1 cellular context compared by ENCODE assay signal in the genomic region with DNA sequence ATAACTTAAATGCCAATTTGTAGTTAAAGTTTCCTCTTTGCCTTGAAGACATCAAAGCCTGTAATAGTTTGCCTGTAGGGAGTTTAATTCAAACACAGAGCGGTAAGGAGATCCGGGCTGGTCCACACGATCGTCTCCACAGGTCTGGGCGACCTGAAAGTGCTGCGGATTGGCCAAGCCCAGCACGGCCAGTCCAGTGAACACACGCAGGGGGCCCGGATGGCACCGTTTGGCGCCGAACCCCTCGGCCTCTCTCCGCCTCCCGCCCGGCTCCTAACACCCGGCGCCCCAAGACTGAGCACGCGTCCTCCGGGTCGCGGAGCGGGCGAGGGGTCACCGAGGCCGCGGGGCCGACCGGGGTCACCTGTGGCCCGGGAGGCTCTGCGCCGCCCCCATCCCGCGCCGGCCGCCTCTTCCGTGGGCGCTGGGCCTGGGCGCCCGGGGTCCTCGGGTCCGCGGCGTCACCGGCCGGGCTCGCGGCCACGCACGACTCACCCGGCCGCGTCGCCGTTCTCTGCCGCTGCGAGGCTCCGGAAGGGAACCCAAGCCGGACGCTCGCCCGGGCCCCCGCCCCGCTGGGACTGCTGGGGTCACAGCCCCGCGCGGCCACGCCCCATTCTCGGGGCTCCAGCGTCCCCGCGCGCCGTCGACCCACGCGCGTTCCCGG.
TF ChIP-seq lines count a peak whose summit lies in the region.

No MANE protein-coding gene starts in this region.

TF ChIP-seq in HepG2, 621 proteins besides CTCF, POLR2A, EP300 and RAD21 (continues in another document):
- TF ChIP-seq NFKB2 (CRISPR knock-in tag; IDR thresholded peaks at IDR 0.05; ENCODE audit: borderline replicate concordance): 0 out of 2 replicates have a peak, but pooled peaks have one; percentile 17
- no peak for TF ChIP-seq ZNF569 (CRISPR knock-in tag; IDR thresholded peaks at IDR 0.05; ENCODE audit: borderline replicate concordance)
- TF ChIP-seq ZNF878 (CRISPR knock-in tag; IDR thresholded peaks at IDR 0.05): no peak
- TF ChIP-seq ZNF766 (CRISPR knock-in tag; IDR thresholded peaks at IDR 0.05; ENCODE audit: borderline replicate concordance): peak; percentile 79
- peak; percentile 73; the same call in 1 of the 2 replicates for TF ChIP-seq ZNF790 (CRISPR knock-in tag; IDR thresholded peaks at IDR 0.05; ENCODE audit: borderline replicate concordance)
- peak; percentile 78 for TF ChIP-seq ZNF563 (CRISPR knock-in tag; IDR thresholded peaks at IDR 0.05)
- TF ChIP-seq MEIS1 (CRISPR knock-in tag; IDR thresholded peaks at IDR 0.05; ENCODE audit: borderline replicate concordance): 0 out of 2 replicates have a peak, but pooled peaks have one; percentile 7
- peak; percentile 81; the same call in 1 of the 2 replicates for TF ChIP-seq GABPB1 (CRISPR knock-in tag; IDR thresholded peaks at IDR 0.05)
- TF ChIP-seq, protein P1, sequence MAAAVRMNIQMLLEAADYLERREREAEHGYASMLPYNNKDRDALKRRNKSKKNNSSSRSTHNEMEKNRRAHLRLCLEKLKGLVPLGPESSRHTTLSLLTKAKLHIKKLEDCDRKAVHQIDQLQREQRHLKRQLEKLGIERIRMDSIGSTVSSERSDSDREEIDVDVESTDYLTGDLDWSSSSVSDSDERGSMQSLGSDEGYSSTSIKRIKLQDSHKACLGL (CRISPR knock-in tag; IDR thresholded peaks at IDR 0.05): no peak
- TF ChIP-seq TARDBP (CRISPR knock-in tag; IDR thresholded peaks at IDR 0.05): 0 out of 2 replicates have a peak, but pooled peaks have one; percentile 24
- 0 out of 2 replicates have a peak, but pooled peaks have one; percentile 27 for TF ChIP-seq ZNF724P (CRISPR knock-in tag; IDR thresholded peaks at IDR 0.05; ENCODE audit: borderline replicate concordance)
- TF ChIP-seq ZNF329 (CRISPR knock-in tag; IDR thresholded peaks at IDR 0.05; ENCODE audit: low read depth): no peak
- TF ChIP-seq, protein P2, sequence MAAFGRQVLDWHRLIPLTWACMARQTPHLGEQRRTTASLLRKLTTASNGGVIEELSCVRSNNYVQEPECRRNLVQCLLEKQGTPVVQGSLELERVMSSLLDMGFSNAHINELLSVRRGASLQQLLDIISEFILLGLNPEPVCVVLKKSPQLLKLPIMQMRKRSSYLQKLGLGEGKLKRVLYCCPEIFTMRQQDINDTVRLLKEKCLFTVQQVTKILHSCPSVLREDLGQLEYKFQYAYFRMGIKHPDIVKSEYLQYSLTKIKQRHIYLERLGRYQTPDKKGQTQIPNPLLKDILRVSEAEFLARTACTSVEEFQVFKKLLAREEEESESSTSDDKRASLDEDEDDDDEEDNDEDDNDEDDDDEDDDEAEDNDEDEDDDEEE (CRISPR knock-in tag; IDR thresholded peaks at IDR 0.05): no peak
- no peak for TF ChIP-seq REXO4 (CRISPR knock-in tag; IDR thresholded peaks at IDR 0.05; ENCODE audit: borderline replicate concordance)
- TF ChIP-seq ZSCAN29 (CRISPR knock-in tag; conservative IDR thresholded peaks at IDR 0.05): peak; percentile 36
- TF ChIP-seq, protein P3, sequence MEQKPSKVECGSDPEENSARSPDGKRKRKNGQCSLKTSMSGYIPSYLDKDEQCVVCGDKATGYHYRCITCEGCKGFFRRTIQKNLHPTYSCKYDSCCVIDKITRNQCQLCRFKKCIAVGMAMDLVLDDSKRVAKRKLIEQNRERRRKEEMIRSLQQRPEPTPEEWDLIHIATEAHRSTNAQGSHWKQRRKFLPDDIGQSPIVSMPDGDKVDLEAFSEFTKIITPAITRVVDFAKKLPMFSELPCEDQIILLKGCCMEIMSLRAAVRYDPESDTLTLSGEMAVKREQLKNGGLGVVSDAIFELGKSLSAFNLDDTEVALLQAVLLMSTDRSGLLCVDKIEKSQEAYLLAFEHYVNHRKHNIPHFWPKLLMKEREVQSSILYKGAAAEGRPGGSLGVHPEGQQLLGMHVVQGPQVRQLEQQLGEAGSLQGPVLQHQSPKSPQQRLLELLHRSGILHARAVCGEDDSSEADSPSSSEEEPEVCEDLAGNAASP (CRISPR knock-in tag; IDR thresholded peaks at IDR 0.05; ENCODE audit: borderline replicate concordance): peak; percentile 78
- TF ChIP-seq, protein P4, sequence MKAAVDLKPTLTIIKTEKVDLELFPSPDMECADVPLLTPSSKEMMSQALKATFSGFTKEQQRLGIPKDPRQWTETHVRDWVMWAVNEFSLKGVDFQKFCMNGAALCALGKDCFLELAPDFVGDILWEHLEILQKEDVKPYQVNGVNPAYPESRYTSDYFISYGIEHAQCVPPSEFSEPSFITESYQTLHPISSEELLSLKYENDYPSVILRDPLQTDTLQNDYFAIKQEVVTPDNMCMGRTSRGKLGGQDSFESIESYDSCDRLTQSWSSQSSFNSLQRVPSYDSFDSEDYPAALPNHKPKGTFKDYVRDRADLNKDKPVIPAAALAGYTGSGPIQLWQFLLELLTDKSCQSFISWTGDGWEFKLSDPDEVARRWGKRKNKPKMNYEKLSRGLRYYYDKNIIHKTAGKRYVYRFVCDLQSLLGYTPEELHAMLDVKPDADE (CRISPR knock-in tag; IDR thresholded peaks at IDR 0.05): peak; percentile 4; the same call in 1 of the 2 replicates
- 0 out of 2 replicates have a peak, but pooled peaks have one; percentile 16 for TF ChIP-seq SALL1 (CRISPR knock-in tag; IDR thresholded peaks at IDR 0.05)
- TF ChIP-seq, protein P5, sequence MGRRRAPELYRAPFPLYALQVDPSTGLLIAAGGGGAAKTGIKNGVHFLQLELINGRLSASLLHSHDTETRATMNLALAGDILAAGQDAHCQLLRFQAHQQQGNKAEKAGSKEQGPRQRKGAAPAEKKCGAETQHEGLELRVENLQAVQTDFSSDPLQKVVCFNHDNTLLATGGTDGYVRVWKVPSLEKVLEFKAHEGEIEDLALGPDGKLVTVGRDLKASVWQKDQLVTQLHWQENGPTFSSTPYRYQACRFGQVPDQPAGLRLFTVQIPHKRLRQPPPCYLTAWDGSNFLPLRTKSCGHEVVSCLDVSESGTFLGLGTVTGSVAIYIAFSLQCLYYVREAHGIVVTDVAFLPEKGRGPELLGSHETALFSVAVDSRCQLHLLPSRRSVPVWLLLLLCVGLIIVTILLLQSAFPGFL (CRISPR knock-in tag; IDR thresholded peaks at IDR 0.05): no peak
- TF ChIP-seq, protein P6, sequence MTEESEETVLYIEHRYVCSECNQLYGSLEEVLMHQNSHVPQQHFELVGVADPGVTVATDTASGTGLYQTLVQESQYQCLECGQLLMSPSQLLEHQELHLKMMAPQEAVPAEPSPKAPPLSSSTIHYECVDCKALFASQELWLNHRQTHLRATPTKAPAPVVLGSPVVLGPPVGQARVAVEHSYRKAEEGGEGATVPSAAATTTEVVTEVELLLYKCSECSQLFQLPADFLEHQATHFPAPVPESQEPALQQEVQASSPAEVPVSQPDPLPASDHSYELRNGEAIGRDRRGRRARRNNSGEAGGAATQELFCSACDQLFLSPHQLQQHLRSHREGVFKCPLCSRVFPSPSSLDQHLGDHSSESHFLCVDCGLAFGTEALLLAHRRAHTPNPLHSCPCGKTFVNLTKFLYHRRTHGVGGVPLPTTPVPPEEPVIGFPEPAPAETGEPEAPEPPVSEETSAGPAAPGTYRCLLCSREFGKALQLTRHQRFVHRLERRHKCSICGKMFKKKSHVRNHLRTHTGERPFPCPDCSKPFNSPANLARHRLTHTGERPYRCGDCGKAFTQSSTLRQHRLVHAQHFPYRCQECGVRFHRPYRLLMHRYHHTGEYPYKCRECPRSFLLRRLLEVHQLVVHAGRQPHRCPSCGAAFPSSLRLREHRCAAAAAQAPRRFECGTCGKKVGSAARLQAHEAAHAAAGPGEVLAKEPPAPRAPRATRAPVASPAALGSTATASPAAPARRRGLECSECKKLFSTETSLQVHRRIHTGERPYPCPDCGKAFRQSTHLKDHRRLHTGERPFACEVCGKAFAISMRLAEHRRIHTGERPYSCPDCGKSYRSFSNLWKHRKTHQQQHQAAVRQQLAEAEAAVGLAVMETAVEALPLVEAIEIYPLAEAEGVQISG (CRISPR knock-in tag; IDR thresholded peaks at IDR 0.05): peak; percentile 30
- TF ChIP-seq ZZZ3 (CRISPR knock-in tag; IDR thresholded peaks at IDR 0.05; ENCODE audit: borderline replicate concordance): 0 out of 2 replicates have a peak, but pooled peaks have one; percentile 58
- peak; percentile 52 for TF ChIP-seq GABPA (IDR thresholded peaks at IDR 0.05; ENCODE audit: low read depth, low read length)
- no peak for TF ChIP-seq GABPA (CRISPR knock-in tag; IDR thresholded peaks at IDR 0.05; ENCODE audit: low read depth)
- TF ChIP-seq HDAC1 (CRISPR knock-in tag; IDR thresholded peaks at IDR 0.05): 0 out of 2 replicates have a peak, but pooled peaks have one; percentile 18
- TF ChIP-seq, protein P7, sequence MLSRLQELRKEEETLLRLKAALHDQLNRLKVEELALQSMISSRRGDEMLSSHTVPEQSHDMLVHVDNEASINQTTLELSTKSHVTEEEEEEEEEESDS (CRISPR knock-in tag; IDR thresholded peaks at IDR 0.05; ENCODE audit: borderline replicate concordance): 0 out of 2 replicates have a peak, but pooled peaks have one; percentile 73
- peak; percentile 73; the same call in 1 of the 2 replicates for TF ChIP-seq RARA (CRISPR knock-in tag; IDR thresholded peaks at IDR 0.05)
- peak; percentile 66 for TF ChIP-seq HNRNPK (IDR thresholded peaks at IDR 0.05; ENCODE audit: low read depth, low read length, poor library complexity, severe bottlenecking)
- peak; percentile 65; the same call in 1 of the 2 replicates for TF ChIP-seq SP4 (CRISPR knock-in tag; IDR thresholded peaks at IDR 0.05)
- peak; percentile 42; the same call in 1 of the 2 replicates for TF ChIP-seq ZNF451 (CRISPR knock-in tag; IDR thresholded peaks at IDR 0.05)
- peak; percentile 71; the same call in 1 of the 2 replicates for TF ChIP-seq ZIK1 (CRISPR knock-in tag; IDR thresholded peaks at IDR 0.05; ENCODE audit: borderline replicate concordance, low read depth)
- no peak for TF ChIP-seq ZNF282 (IDR thresholded peaks at IDR 0.05; ENCODE audit: partially characterized antibody)
- TF ChIP-seq NR2F1 (CRISPR knock-in tag; IDR thresholded peaks at IDR 0.05): peak in 1 of 2 experiments; percentile 22; a peak in 2 of 4 replicates
- TF ChIP-seq, protein P8, sequence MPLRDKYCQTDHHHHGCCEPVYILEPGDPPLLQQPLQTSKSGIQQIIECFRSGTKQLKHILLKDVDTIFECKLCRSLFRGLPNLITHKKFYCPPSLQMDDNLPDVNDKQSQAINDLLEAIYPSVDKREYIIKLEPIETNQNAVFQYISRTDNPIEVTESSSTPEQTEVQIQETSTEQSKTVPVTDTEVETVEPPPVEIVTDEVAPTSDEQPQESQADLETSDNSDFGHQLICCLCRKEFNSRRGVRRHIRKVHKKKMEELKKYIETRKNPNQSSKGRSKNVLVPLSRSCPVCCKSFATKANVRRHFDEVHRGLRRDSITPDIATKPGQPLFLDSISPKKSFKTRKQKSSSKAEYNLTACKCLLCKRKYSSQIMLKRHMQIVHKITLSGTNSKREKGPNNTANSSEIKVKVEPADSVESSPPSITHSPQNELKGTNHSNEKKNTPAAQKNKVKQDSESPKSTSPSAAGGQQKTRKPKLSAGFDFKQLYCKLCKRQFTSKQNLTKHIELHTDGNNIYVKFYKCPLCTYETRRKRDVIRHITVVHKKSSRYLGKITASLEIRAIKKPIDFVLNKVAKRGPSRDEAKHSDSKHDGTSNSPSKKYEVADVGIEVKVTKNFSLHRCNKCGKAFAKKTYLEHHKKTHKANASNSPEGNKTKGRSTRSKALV (CRISPR knock-in tag; IDR thresholded peaks at IDR 0.05): peak; percentile 70; the same call in 1 of the 2 replicates
- peak; percentile 21; the same call in 1 of the 2 replicates for TF ChIP-seq FLYWCH1 (CRISPR knock-in tag; IDR thresholded peaks at IDR 0.05)
- 0 out of 2 replicates have a peak, but pooled peaks have one; percentile 15 for TF ChIP-seq HOXD1 (CRISPR knock-in tag; IDR thresholded peaks at IDR 0.05)
- TF ChIP-seq REL (CRISPR knock-in tag; conservative IDR thresholded peaks at IDR 0.05): no peak
- TF ChIP-seq BRD4 (CRISPR knock-in tag; IDR thresholded peaks at IDR 0.05): 0 out of 2 replicates have a peak, but pooled peaks have one; percentile 20
- no peak for TF ChIP-seq ZNF432 (CRISPR knock-in tag; IDR thresholded peaks at IDR 0.05; ENCODE audit: borderline replicate concordance)
- TF ChIP-seq MXD4 (CRISPR knock-in tag; IDR thresholded peaks at IDR 0.05): peak; percentile 7
- TF ChIP-seq, protein P9, sequence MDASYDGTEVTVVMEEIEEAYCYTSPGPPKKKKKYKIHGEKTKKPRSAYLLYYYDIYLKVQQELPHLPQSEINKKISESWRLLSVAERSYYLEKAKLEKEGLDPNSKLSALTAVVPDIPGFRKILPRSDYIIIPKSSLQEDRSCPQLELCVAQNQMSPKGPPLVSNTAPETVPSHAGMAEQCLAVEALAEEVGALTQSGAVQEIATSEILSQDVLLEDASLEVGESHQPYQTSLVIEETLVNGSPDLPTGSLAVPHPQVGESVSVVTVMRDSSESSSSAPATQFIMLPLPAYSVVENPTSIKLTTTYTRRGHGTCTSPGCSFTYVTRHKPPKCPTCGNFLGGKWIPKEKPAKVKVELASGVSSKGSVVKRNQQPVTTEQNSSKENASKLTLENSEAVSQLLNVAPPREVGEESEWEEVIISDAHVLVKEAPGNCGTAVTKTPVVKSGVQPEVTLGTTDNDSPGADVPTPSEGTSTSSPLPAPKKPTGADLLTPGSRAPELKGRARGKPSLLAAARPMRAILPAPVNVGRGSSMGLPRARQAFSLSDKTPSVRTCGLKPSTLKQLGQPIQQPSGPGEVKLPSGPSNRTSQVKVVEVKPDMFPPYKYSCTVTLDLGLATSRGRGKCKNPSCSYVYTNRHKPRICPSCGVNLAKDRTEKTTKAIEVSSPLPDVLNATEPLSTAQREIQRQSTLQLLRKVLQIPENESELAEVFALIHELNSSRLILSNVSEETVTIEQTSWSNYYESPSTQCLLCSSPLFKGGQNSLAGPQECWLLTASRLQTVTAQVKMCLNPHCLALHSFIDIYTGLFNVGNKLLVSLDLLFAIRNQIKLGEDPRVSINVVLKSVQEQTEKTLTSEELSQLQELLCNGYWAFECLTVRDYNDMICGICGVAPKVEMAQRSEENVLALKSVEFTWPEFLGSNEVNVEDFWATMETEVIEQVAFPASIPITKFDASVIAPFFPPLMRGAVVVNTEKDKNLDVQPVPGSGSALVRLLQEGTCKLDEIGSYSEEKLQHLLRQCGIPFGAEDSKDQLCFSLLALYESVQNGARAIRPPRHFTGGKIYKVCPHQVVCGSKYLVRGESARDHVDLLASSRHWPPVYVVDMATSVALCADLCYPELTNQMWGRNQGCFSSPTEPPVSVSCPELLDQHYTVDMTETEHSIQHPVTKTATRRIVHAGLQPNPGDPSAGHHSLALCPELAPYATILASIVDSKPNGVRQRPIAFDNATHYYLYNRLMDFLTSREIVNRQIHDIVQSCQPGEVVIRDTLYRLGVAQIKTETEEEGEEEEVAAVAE (CRISPR knock-in tag; IDR thresholded peaks at IDR 0.05; ENCODE audit: borderline replicate concordance): no peak
- TF ChIP-seq ZSCAN21 (CRISPR knock-in tag; IDR thresholded peaks at IDR 0.05; ENCODE audit: borderline replicate concordance): peak; percentile 44; the same call in 1 of the 2 replicates
- TF ChIP-seq ZFYVE20 (CRISPR knock-in tag; IDR thresholded peaks at IDR 0.05; ENCODE audit: borderline replicate concordance, low read depth): peak; percentile 55; the same call in 1 of the 2 replicates
- TF ChIP-seq SAP130 (CRISPR knock-in tag; IDR thresholded peaks at IDR 0.05; ENCODE audit: low read depth): peak; percentile 37
- TF ChIP-seq, protein P10, sequence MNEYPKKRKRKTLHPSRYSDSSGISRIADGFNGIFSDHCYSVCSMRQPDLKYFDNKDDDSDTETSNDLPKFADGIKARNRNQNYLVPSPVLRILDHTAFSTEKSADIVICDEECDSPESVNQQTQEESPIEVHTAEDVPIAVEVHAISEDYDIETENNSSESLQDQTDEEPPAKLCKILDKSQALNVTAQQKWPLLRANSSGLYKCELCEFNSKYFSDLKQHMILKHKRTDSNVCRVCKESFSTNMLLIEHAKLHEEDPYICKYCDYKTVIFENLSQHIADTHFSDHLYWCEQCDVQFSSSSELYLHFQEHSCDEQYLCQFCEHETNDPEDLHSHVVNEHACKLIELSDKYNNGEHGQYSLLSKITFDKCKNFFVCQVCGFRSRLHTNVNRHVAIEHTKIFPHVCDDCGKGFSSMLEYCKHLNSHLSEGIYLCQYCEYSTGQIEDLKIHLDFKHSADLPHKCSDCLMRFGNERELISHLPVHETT (CRISPR knock-in tag; conservative IDR thresholded peaks at IDR 0.05): peak; percentile 38; the same call in 1 of the 2 replicates
